ENCODE assay signal across 1 cellular context in the genomic region with DNA sequence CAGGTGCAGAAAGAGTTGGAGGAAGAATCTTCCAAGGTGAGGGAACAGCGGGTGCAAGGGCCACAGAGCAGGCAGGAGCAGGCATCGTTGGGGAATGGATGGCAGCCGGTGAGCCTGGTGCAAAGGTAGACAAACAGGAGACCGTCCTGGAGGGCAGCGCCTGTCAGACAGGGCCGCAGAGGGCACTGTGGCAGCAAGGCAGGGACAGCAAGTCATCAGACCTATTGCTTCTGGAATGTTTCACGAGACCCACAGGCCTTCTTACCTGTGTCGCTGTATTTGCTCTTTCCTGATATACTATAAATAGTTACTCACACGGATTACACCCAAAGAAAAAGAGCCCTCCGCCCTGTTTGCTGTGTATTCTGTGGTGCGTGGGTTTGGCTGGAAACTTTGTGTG.
TF ChIP-seq lines count a peak whose summit lies in the region.

No MANE protein-coding gene starts in this region.

TF ChIP-seq in GM23338, 12 proteins besides CTCF, POLR2A, EP300 and RAD21 (continued from another document):
- TF ChIP-seq, protein P1, sequence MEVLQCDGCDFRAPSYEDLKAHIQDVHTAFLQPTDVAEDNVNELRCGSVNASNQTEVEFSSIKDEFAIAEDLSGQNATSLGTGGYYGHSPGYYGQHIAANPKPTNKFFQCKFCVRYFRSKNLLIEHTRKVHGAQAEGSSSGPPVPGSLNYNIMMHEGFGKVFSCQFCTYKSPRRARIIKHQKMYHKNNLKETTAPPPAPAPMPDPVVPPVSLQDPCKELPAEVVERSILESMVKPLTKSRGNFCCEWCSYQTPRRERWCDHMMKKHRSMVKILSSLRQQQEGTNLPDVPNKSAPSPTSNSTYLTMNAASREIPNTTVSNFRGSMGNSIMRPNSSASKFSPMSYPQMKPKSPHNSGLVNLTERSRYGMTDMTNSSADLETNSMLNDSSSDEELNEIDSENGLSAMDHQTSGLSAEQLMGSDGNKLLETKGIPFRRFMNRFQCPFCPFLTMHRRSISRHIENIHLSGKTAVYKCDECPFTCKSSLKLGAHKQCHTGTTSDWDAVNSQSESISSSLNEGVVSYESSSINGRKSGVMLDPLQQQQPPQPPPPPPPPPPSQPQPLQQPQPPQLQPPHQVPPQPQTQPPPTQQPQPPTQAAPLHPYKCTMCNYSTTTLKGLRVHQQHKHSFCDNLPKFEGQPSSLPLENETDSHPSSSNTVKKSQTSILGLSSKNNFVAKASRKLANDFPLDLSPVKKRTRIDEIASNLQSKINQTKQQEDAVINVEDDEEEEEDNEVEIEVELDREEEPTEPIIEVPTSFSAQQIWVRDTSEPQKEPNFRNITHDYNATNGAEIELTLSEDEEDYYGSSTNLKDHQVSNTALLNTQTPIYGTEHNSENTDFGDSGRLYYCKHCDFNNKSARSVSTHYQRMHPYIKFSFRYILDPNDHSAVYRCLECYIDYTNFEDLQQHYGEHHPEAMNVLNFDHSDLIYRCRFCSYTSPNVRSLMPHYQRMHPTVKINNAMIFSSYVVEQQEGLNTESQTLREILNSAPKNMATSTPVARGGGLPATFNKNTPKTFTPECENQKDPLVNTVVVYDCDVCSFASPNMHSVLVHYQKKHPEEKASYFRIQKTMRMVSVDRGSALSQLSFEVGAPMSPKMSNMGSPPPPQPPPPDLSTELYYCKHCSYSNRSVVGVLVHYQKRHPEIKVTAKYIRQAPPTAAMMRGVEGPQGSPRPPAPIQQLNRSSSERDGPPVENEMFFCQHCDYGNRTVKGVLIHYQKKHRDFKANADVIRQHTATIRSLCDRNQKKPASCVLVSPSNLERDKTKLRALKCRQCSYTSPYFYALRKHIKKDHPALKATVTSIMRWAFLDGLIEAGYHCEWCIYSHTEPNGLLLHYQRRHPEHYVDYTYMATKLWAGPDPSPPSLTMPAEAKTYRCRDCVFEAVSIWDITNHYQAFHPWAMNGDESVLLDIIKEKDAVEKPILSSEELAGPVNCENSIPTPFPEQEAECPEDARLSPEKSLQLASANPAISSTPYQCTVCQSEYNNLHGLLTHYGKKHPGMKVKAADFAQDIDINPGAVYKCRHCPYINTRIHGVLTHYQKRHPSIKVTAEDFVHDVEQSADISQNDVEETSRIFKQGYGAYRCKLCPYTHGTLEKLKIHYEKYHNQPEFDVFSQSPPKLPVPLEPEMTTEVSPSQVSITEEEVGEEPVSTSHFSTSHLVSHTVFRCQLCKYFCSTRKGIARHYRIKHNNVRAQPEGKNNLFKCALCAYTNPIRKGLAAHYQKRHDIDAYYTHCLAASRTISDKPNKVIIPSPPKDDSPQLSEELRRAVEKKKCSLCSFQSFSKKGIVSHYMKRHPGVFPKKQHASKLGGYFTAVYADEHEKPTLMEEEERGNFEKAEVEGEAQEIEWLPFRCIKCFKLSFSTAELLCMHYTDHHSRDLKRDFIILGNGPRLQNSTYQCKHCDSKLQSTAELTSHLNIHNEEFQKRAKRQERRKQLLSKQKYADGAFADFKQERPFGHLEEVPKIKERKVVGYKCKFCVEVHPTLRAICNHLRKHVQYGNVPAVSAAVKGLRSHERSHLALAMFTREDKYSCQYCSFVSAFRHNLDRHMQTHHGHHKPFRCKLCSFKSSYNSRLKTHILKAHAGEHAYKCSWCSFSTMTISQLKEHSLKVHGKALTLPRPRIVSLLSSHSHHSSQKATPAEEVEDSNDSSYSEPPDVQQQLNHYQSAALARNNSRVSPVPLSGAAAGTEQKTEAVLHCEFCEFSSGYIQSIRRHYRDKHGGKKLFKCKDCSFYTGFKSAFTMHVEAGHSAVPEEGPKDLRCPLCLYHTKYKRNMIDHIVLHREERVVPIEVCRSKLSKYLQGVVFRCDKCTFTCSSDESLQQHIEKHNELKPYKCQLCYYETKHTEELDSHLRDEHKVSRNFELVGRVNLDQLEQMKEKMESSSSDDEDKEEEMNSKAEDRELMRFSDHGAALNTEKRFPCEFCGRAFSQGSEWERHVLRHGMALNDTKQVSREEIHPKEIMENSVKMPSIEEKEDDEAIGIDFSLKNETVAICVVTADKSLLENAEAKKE (CRISPR knock-in tag; IDR thresholded peaks at IDR 0.05), result no peak
- no peak for TF ChIP-seq EZH2 (IDR thresholded peaks at IDR 0.05; ENCODE audit: low read depth, unreplicated experiment)
- TF ChIP-seq ZNF331 (CRISPR knock-in tag; IDR thresholded peaks at IDR 0.05; ENCODE audit: low read depth), result no peak
- no peak for TF ChIP-seq ZNF114 (CRISPR knock-in tag; IDR thresholded peaks at IDR 0.05)
TF ChIP-seq in GM23338: peak in this region for 0.
